8 cellular contexts compared by ENCODE assay signal in genomic region chr18:24015897-24016631, GRCh38. TPM values are rescaled to one million over a fixed set of nuclear protein-coding genes. Genes with fewer than 3 reads are reported as not detected.
A peak's percentile ranks its signal among the peaks of the same experiment; 100 is the strongest.
DNase-seq lines count a peak whose midpoint lies in the region; ATAC-seq and TF ChIP-seq lines count a peak whose summit lies in the region.

No MANE protein-coding gene starts in this region.

- peaks cover 15% of the 10 kb centered on the region for H3K4me1 Mint-ChIP-seq in chondrocyte (ENCODE audit: low read depth)
- H3K4me1 Mint-ChIP-seq in naive thymus-derived CD8-positive, alpha-beta T cell = peaks cover 49 to 84% (median 78%) of the 10 kb centered on the region in 4 donors

- no peaks in the 10 kb centered on the region for H3K27me3 ChIP-seq in BE2C
- peaks cover 38% of the 10 kb centered on the region for H3K27me3 ChIP-seq in HUES6 (ENCODE audit: control insufficient read depth, insufficient read depth, low read length)

- POLR2A ChIA-PET in naive thymus-derived CD8-positive, alpha-beta T cell (lab: Charles Lee) = interaction anchor here (0.6 to 3.1 kb wide), 8 partner anchors 12 to 79 kb away, joined by 3 to 19 read pairs (median 4); no protein-coding TSS in a partner anchor

- peak overlapping the region; percentile 84 for H3K4me3 Mint-ChIP-seq in chondrocyte (ENCODE audit: unreplicated experiment)
- peak overlapping the region; percentile 92 to 99 (median 95) for H3K4me3 Mint-ChIP-seq in naive thymus-derived CD8-positive, alpha-beta T cell

- H3K4me3 ChIP-seq in BE2C (ENCODE audit: low read depth, low read length) = peak overlapping the region; percentile 70
- peak overlapping the region; percentile 84 for H3K4me3 ChIP-seq in HUES6 (ENCODE audit: low read depth, low read length)

- no peak for DNase-seq in BE2C
- no peak for DNase-seq in chondrocyte (ENCODE audit: low spot score)
- DNase-seq in naive thymus-derived CD8-positive, alpha-beta T cell = peak in 2 of 10 donors; percentile 41 to 46
- DNase-seq in NCI-H2081 treated with DMSO at 0.1 percent for 48 hours (lab: John Stamatoyannopoulos, UW) = no peak
- no peak for DNase-seq in hepatic stellate cell (ENCODE audit: low spot score)
- no peak for DNase-seq in SKM-1 treated with dmso at 0.1 percent for 144 hours (lab: John Stamatoyannopoulos, UW; ENCODE audit: unreplicated experiment)

- H3K4me1 ChIP-seq in BE2C (no peaks in the 10 kb centered on the region), HUES6 (ENCODE audit: control insufficient read depth, insufficient read depth, low read length) (peaks cover 31% of the 10 kb centered on the region)

- H3K27ac Mint-ChIP-seq in chondrocyte (ENCODE audit: unreplicated experiment) = no peak overlapping the region
- peak overlapping the region; percentile 87 to 98 (median 94) for H3K27ac Mint-ChIP-seq in naive thymus-derived CD8-positive, alpha-beta T cell

- peak overlapping the region; percentile 81 for H3K9ac ChIP-seq in HUES6 (ENCODE audit: low read length)

- H3K36me3 Mint-ChIP-seq in chondrocyte (ENCODE audit: low read depth) = no peaks in the 10 kb centered on the region
- H3K36me3 Mint-ChIP-seq in naive thymus-derived CD8-positive, alpha-beta T cell = peaks cover 0 to 11% (median 1%) of the 10 kb centered on the region in 3 donors

- no peak overlapping the region for H3K27ac ChIP-seq in HUES6 (ENCODE audit: low read depth, low read length)

- no peak for TF ChIP-seq CTCF in BE2C (IDR thresholded peaks at IDR 0.05; ENCODE audit: low read depth, low read length)
- no peak for TF ChIP-seq CTCF in chondrocyte (IDR thresholded peaks at IDR 0.05)

- peak in 1 of 2 donors; percentile 3 for ATAC-seq in naive thymus-derived CD8-positive, alpha-beta T cell
- ATAC-seq in GM18909 (IDR thresholded peaks at IDR 0.05; ENCODE audit: poor library complexity, unreplicated experiment) = no peak

- H3K27me3 Mint-ChIP-seq in chondrocyte (ENCODE audit: low read depth) = peaks cover 2% of the 10 kb centered on the region
- H3K27me3 Mint-ChIP-seq in naive thymus-derived CD8-positive, alpha-beta T cell = no peaks in the 10 kb centered on the region

- H3K9me3 Mint-ChIP-seq in chondrocyte (ENCODE audit: low read depth) = no peaks in the 10 kb centered on the region
- no peaks in the 10 kb centered on the region for H3K9me3 Mint-ChIP-seq in naive thymus-derived CD8-positive, alpha-beta T cell

- H3K36me3 ChIP-seq in BE2C (no peaks in the 10 kb centered on the region), HUES6 (ENCODE audit: control insufficient read depth, insufficient read depth, low read length) (no peaks in the 10 kb centered on the region)

- H3K9me3 ChIP-seq in BE2C = no peaks in the 10 kb centered on the region
- H3K9me3 ChIP-seq in HUES6 (ENCODE audit: control insufficient read depth, insufficient read depth, low read depth, low read length) = no peaks in the 10 kb centered on the region

RNA-seq across cellular contexts. Expression of gene TTC39C, which starts 1.5 kb away (rescaled TPM):
- polyA plus RNA-seq in BE2C (2012; ENCODE audit: insufficient read depth, insufficient read length, low read depth) = 5.4 TPM
- 6.6 to 11.2 TPM (median 10.4 TPM) in 3 replicates for total RNA-seq in chondrocyte
- 10 to 100 TPM; 80.2 to 83.3 TPM for total RNA-seq in naive thymus-derived CD8-positive, alpha-beta T cell
- polyA plus RNA-seq in naive thymus-derived CD8-positive, alpha-beta T cell = 10 to 100 TPM; 36.5 to 60.6 (median 39.3) TPM
